34 cellular contexts compared by ENCODE assay signal in genomic region chr19:52102782-52103181, GRCh38. TPM values are rescaled to one million over a fixed set of nuclear protein-coding genes. Genes with fewer than 3 reads are reported as not detected.
DNase-seq lines count a peak whose midpoint lies in the region; ATAC-seq, FAIRE-seq and TF ChIP-seq lines count a peak whose summit lies in the region.
"Had no signal": no experiment of that assay in that cellular context is flagged by ENCODE, and none has a peak within 500 bp of the region (broad histone marks: within the 10 kb centered on the region; RNA-seq: fewer than 3 reads in every experiment).

No MANE protein-coding gene starts in this region.

- FAIRE-seq in A549 (lab: Jason Lieb, UNC): no peak
- peak; percentile 20 for FAIRE-seq in H54 (lab: Jason Lieb, UNC)
- FAIRE-seq: A204.1, D721Med had no signal

- H3K27ac ChIP-seq in A549 (no peak overlapping the region), HEK293 (ENCODE audit: extremely low read depth, low read depth, low read length) (no peak overlapping the region)
- H3K27ac ChIP-seq: 22Rv1, BLaER1, C4-2B had no signal

- no peak overlapping the region for H3K4me2 ChIP-seq in A549
- H3K4me2 ChIP-seq: BLaER1; BLaER1 treated with 17β-estradiol and CSF1 and Interleukin-3, amounts not matched to agents 10 nM and 100 nM had no signal

- WGBS in A549 (ENCODE audit: missing lambda C conversion rate): 87% methylated on average over 1 of the region's 1 CpG

- CTCF ChIA-PET in A549 (lab: Yijun Ruan, JAX): no interaction called here
- CTCF ChIA-PET in HEK293 (lab: Yijun Ruan, JAX): no interaction called here

- POLR2A ChIA-PET in A549 (lab: Yijun Ruan, JAX): no interaction called here
- POLR2A ChIA-PET in HEK293 (lab: Yijun Ruan, JAX): no interaction called here

- H3K9me3 Mint-ChIP-seq in activated naive CD4-positive, alpha-beta T cell treated with anti-CD3 and anti-CD28 coated beads, Interleukin-2, amount 50 U/mL, for 72 hours: peaks cover 21 to 29% of the 10 kb centered on the region in 2 donors

- no peak for TF ChIP-seq EP300 in A549 (IDR thresholded peaks at IDR 0.05)

- TF ChIP-seq RAD21 in A549 (conservative IDR thresholded peaks at IDR 0.05 in 1 of 2, IDR thresholded peaks at IDR 0.05 in 1 of 2): no peak

- no peak overlapping the region for H3K27ac Mint-ChIP-seq in activated naive CD4-positive, alpha-beta T cell treated with anti-CD3 and anti-CD28 coated beads, Interleukin-2, amount 50 U/mL, for 72 hours
- H3K27ac Mint-ChIP-seq: B cell; CD14-positive monocyte; CD4-positive, alpha-beta memory T cell; CD4-positive, alpha-beta T cell; CD8-positive, alpha-beta memory T cell; CD8-positive, alpha-beta T cell had no signal

- H3K4me3 ChIP-seq in A549: no peak overlapping the region
- H3K4me3 ChIP-seq in HEK293 (ENCODE audit: low read depth, low read length): no peak overlapping the region
- H3K4me3 ChIP-seq: BLaER1; BLaER1 treated with 17β-estradiol and CSF1 and Interleukin-3, amounts not matched to agents 10 nM and 100 nM had no signal

- DNase-seq in A549 (ENCODE audit: low read depth in 1 of 2, low spot score in 1 of 2) (no peak), H54 (ENCODE audit: insufficient read length, low spot score) (no peak), NCI-H1436 treated with DMSO at 0.1 percent for 48 hours (lab: John Stamatoyannopoulos, UW) (no peak), DMS53 treated with DMSO at 0.1 percent for 48 hours (lab: John Stamatoyannopoulos, UW; ENCODE audit: unreplicated experiment) (no peak)
- DNase-seq in activated naive CD4-positive, alpha-beta T cell treated with anti-CD3 and anti-CD28 coated beads, Interleukin-2, amount 50 U/mL, for 72 hours (ENCODE audit: low spot score in 2 of 2): no peak
- DNase-seq: 8988T; ACHN; AML-193; BE2C; C1 segment of cervical spinal cord; Caco-2; Calu3; CD4-positive, alpha-beta memory T cell; CD4-positive, alpha-beta T cell; CD4-positive, CD25-positive, alpha-beta regulatory T cell; CD8-positive, alpha-beta memory T cell; CD8-positive, alpha-beta T cell; COR-L47; DMS 273 treated with DMSO at 0.1 percent for 48 hours; DMS153; DMS53; DMS79; DMS79 treated with DMSO at 0.1 percent for 48 hours; DND-41; EL had no signal

- H3K36me3 Mint-ChIP-seq in activated naive CD4-positive, alpha-beta T cell treated with anti-CD3 and anti-CD28 coated beads, Interleukin-2, amount 50 U/mL, for 72 hours: peaks cover 31 to 42% of the 10 kb centered on the region in 2 donors
- H3K36me3 Mint-ChIP-seq: CD14-positive monocyte had no signal

- no peaks in the 10 kb centered on the region for H3K36me3 ChIP-seq in HEK293 (ENCODE audit: control insufficient read depth in 2 of 2, insufficient read depth in 1 of 2, low read length in 2 of 2)
- H3K36me3 ChIP-seq: BE2C, BLaER1 had no signal

- peaks cover 68% of the 10 kb centered on the region for H3K9me3 ChIP-seq in A549
- no peaks in the 10 kb centered on the region; the same call in 1 of the 2 replicates for H3K9me3 ChIP-seq in HEK293 (ENCODE audit: control insufficient read depth, insufficient read depth, low read depth, low read length)
- H3K9me3 ChIP-seq: BE2C had no signal

- ATAC-seq in A549: no peak
- ATAC-seq in activated naive CD4-positive, alpha-beta T cell treated with anti-CD3 and anti-CD28 coated beads, Interleukin-2, amount 50 U/mL, for 72 hours: no peak
- ATAC-seq: CD8-positive, alpha-beta T cell had no signal

- TF ChIP-seq POLR2A in A549 (IDR thresholded peaks at IDR 0.05; ENCODE audit: low read length) (no peak), H54 (IDR thresholded peaks at IDR 0.05; ENCODE audit: low read depth, low read length) (no peak)

- H3K4me1 ChIP-seq in A549: no peaks in the 10 kb centered on the region
- H3K4me1 ChIP-seq in HEK293 (ENCODE audit: control insufficient read depth, insufficient read depth, low read length): no peaks in the 10 kb centered on the region
- H3K4me1 ChIP-seq: BE2C, BLaER1, Caco-2 had no signal

- TF ChIP-seq CTCF in A549 (IDR thresholded peaks at IDR 0.05): no peak
- no peak for TF ChIP-seq CTCF in HEK293 (tag by site-specific recombination; IDR thresholded peaks at IDR 0.05)

TF ChIP-seq in A549, 52 proteins besides CTCF, POLR2A, EP300 and RAD21:
- TF ChIP-seq JUNB (IDR thresholded peaks at IDR 0.05): no peak
- peak; percentile 27 for TF ChIP-seq ZFP36 (IDR thresholded peaks at IDR 0.05; ENCODE audit: borderline replicate concordance, partially characterized antibody)

TF ChIP-seq in HEK293, 187 proteins besides CTCF, POLR2A, EP300 and RAD21:
- TF ChIP-seq SETDB1 (IDR thresholded peaks at IDR 0.05; ENCODE audit: insufficient read length, low read length) (peak; percentile 94), GLIS1 (tag by site-specific recombination; IDR thresholded peaks at IDR 0.05) (no peak)

RNA-seq across cellular contexts. Expression of gene ZNF841, which starts 7.2 kb away (rescaled TPM):
- polyA plus RNA-seq in A549 (2011; rRNA removed): 4.9 and 5.3 TPM in 2 replicates
- polyA plus RNA-seq in A549 (2012; cell fraction: cytosol; rRNA removed): 0.98 and 1.6 TPM in 2 replicates
- 1.8 and 3.4 TPM in 2 replicates for polyA plus RNA-seq in A549 (2012; cell fraction: nucleus; rRNA removed)
- 2.2 to 3.0 TPM (median 2.4 TPM) in 3 replicates for polyA plus RNA-seq in A549 (2017; fragmentation: RNase III; extraction: RNeasy Plus Mini Kit Qiagen cat#74134 plus additional on column Dnase treatment)
- polyA minus RNA-seq in A549 (2011; rRNA and poly(A)+ RNA removed): 5.5 and 9.3 TPM in 2 replicates
- 10 to 100 TPM; 23.5 TPM for total RNA-seq in activated naive CD4-positive, alpha-beta T cell treated with anti-CD3 and anti-CD28 coated beads, Interleukin-2, amount 50 U/mL, for 72 hours

RNA-seq across cellular contexts. Expression of gene ZNF616, which starts 37.0 kb away (rescaled TPM):
- 1.8 and 1.9 TPM in 2 replicates for polyA plus RNA-seq in A549 (2011; rRNA removed)
- polyA plus RNA-seq in A549 (2012; cell fraction: cytosol; rRNA removed): 0.22 and 0.25 TPM in 2 replicates
- polyA plus RNA-seq in A549 (2012; cell fraction: nucleus; rRNA removed): 0.13 and 0.17 TPM in 2 replicates
- 0.90 to 1.3 TPM (median 1.2 TPM) in 3 replicates for polyA plus RNA-seq in A549 (2017; fragmentation: RNase III; extraction: RNeasy Plus Mini Kit Qiagen cat#74134 plus additional on column Dnase treatment)
- polyA minus RNA-seq in A549 (2011; rRNA and poly(A)+ RNA removed): 2.6 and 3.8 TPM in 2 replicates
- total RNA-seq in activated naive CD4-positive, alpha-beta T cell treated with anti-CD3 and anti-CD28 coated beads, Interleukin-2, amount 50 U/mL, for 72 hours: 10 to 100 TPM in 1 of 2 donors, 1 to 10 TPM in 1; 9.6 to 10.9 TPM

RNA-seq across cellular contexts. Expression of gene ZNF432, which starts 54.1 kb away (rescaled TPM):
- polyA plus RNA-seq in A549 (2011; rRNA removed) (2.6 and 3.8 TPM in 2 replicates), A549 (2017; fragmentation: RNase III; extraction: RNeasy Plus Mini Kit Qiagen cat#74134 plus additional on column Dnase treatment) (2.0 to 3.3 TPM (median 2.4 TPM) in 3 replicates)
- 0.50 and 0.73 TPM in 2 replicates for polyA plus RNA-seq in A549 (2012; cell fraction: cytosol; rRNA removed)
- 1.5 and 3.2 TPM in 2 replicates for polyA plus RNA-seq in A549 (2012; cell fraction: nucleus; rRNA removed)
- polyA minus RNA-seq in A549 (2011; rRNA and poly(A)+ RNA removed): 4.8 and 5.2 TPM in 2 replicates
- 10 to 100 TPM; 15.9 to 17.9 TPM for total RNA-seq in activated naive CD4-positive, alpha-beta T cell treated with anti-CD3 and anti-CD28 coated beads, Interleukin-2, amount 50 U/mL, for 72 hours
